9 cellular contexts compared by ENCODE assay signal in the genomic region with DNA sequence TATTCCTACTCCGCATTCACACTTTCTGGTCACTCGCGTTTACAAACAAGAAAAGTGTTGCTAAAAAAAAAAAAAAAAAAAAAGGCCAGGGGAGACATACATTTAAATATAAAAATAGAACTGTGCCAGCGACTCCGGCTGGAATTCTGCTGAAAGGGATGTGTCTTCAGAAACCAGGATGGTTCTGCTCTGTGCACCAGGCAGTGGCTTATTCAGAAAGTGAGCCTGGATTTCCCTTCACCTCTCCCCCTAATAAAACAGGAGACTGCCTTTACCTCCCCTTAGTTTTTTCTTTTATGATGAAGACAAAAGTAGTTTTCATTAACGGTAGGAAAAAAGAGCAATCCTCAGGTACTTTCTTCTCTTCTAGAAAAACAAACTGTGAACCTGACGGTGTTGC. TPM values are rescaled to one million over a fixed set of nuclear protein-coding genes. Genes with fewer than 3 reads are reported as not detected.
DNase-seq lines count a peak whose midpoint lies in the region; ATAC-seq and TF ChIP-seq lines count a peak whose summit lies in the region.
"Had no signal": no experiment of that assay in that cellular context is flagged by ENCODE, and none has a peak within 500 bp of the region (broad histone marks: within the 10 kb centered on the region; RNA-seq: fewer than 3 reads in every experiment).

No MANE protein-coding gene starts in this region.

- intact Hi-C loops in CD4-positive, alpha-beta T cell (cut with DNase I, micrococcal nuclease) = loop anchor here in 1 of 2 experiments (2.0 to 10.0 kb wide), 2 partner anchors 112 to 198 kb away; a partner anchor contains a TSS
- intact Hi-C loops in PC-9 (cut with micrococcal nuclease; ENCODE audit: unreplicated experiment) = no loop called here
- intact Hi-C loops in ovary (cut with DNase I) = no loop called here

- H3F3A ChIP-seq in PC-9 (ENCODE audit: insufficient read depth, low read depth) = no peaks in the 10 kb centered on the region

- no peaks in the 10 kb centered on the region for H3K79me2 ChIP-seq in PC-9 (ENCODE audit: low read depth)

- H3K4me1 ChIP-seq in PC-9 (replicated peaks; ENCODE audit: insufficient read depth) = peaks cover 15% of the 10 kb centered on the region
- peaks cover 3% of the 10 kb centered on the region for H3K4me1 ChIP-seq in ovary (ENCODE audit: insufficient read depth)

- no peak overlapping the region for H3K4me3 Mint-ChIP-seq in CD4-positive, alpha-beta T cell
- H3K4me3 Mint-ChIP-seq: central memory CD8-positive, alpha-beta T cell had no signal

- POLR2A ChIA-PET in CD4-positive, alpha-beta T cell (lab: Charles Lee) = interaction anchor here (1.7 kb wide), 1 partner anchor 88 kb away, joined by 10 read pairs; a partner anchor contains a TSS
- POLR2A ChIA-PET in PC-9 (lab: Charles Lee; ENCODE audit: unreplicated experiment) = interaction anchor here (0.6 kb wide), 2 partner anchors 364 to 402 kb away, joined by 4 to 7 read pairs; no protein-coding TSS in a partner anchor

- no peak for TF ChIP-seq EP300 in ovary (IDR thresholded peaks at IDR 0.05)

- no peaks in the 10 kb centered on the region for H3K4me1 Mint-ChIP-seq in CD4-positive, alpha-beta T cell (ENCODE audit: low read depth)
- H3K4me1 Mint-ChIP-seq: central memory CD8-positive, alpha-beta T cell had no signal

- no peaks in the 10 kb centered on the region for H3K9me2 ChIP-seq in PC-9 (ENCODE audit: insufficient read depth)

- no peaks in the 10 kb centered on the region for H3K36me3 Mint-ChIP-seq in CD4-positive, alpha-beta T cell (ENCODE audit: low read depth)

- H3K27ac ChIP-seq in CD4-positive, alpha-beta T cell (ENCODE audit: low read depth, low read length) = no peak overlapping the region
- no peak overlapping the region for H3K27ac ChIP-seq in PC-9
- H3K27ac ChIP-seq in ovary = peak overlapping the region in 1 of 2 donors; percentile 51

- peak overlapping the region; percentile 74; the same call in 1 of the 2 replicates for H2AFZ ChIP-seq in PC-9

- CTCF ChIA-PET in CD4-positive, alpha-beta T cell (lab: Charles Lee) = interaction anchor here (0.5 to 2.4 kb wide), 3 partner anchors 12 to 106 kb away, joined by 3 to 10 read pairs (median 4); no protein-coding TSS in a partner anchor
- CTCF ChIA-PET in PC-9 (lab: Charles Lee) = interaction anchor here (0.7 to 2.1 kb wide), 2 partner anchors 62 to 673 kb away, joined by 12 to 13 read pairs; no protein-coding TSS in a partner anchor

- H3K27me3 ChIP-seq in CD4-positive, alpha-beta T cell (ENCODE audit: control insufficient read depth, insufficient read depth, low read length) = peaks cover 19% of the 10 kb centered on the region
- no peaks in the 10 kb centered on the region for H3K27me3 ChIP-seq in PC-9 (ENCODE audit: insufficient read depth, low read depth)
- no peaks in the 10 kb centered on the region for H3K27me3 ChIP-seq in ovary

- no peak for DNase-seq in CD4-positive, alpha-beta T cell
- DNase-seq in PC-9 = no peak
- no peak for DNase-seq in fibroblast of pulmonary artery (ENCODE audit: low read depth)
- DNase-seq in ovary = no peak
- no peak for DNase-seq in H4 (ENCODE audit: low spot score)
- no peak for DNase-seq in NOMO-1 (lab: John Stamatoyannopoulos, UW; ENCODE audit: unreplicated experiment in 2 of 2)

- H3K27me3 Mint-ChIP-seq in CD4-positive, alpha-beta T cell = peaks cover 7% of the 10 kb centered on the region
- H3K27me3 Mint-ChIP-seq: central memory CD8-positive, alpha-beta T cell had no signal

- H3K4me2 ChIP-seq in PC-9 = peak overlapping the region; percentile 77

- H3K9me3 Mint-ChIP-seq in CD4-positive, alpha-beta T cell = no peaks in the 10 kb centered on the region
- H3K9me3 Mint-ChIP-seq: central memory CD8-positive, alpha-beta T cell had no signal

- H3K27ac Mint-ChIP-seq in CD4-positive, alpha-beta T cell = no peak overlapping the region

- peak; percentile 29 for ATAC-seq in CD4-positive, alpha-beta T cell (ENCODE audit: poor library complexity)
- no peak for ATAC-seq in HG02884 (IDR thresholded peaks at IDR 0.05; ENCODE audit: unreplicated experiment)
- no peak for ATAC-seq in HG03045 (IDR thresholded peaks at IDR 0.05; ENCODE audit: unreplicated experiment)

- peak overlapping the region; percentile 54; the same call in 1 of the 2 replicates for H3K4me3 ChIP-seq in PC-9
- H3K4me3 ChIP-seq in fibroblast of pulmonary artery (replicated peaks; ENCODE audit: low read depth, low read length) = peak overlapping the region; percentile 53
- H3K4me3 ChIP-seq in ovary = peak overlapping the region; percentile 67

- no TSS peak for BruUV-seq in PC-9 (replicated peaks; lab: Mats Ljungman, UMichigan)

- no peaks in the 10 kb centered on the region for H4K20me1 ChIP-seq in PC-9 (ENCODE audit: insufficient read depth)

- 0 to 1% (median 0%) methylated on average over 7 of the region's 7 CpGs for WGBS in ovary, 3 donors

- no peaks in the 10 kb centered on the region for H3K9me3 ChIP-seq in CD4-positive, alpha-beta T cell (ENCODE audit: control insufficient read depth, low read length)
- H3K9me3 ChIP-seq in PC-9 (ENCODE audit: insufficient read depth, low read depth) (no peaks in the 10 kb centered on the region), ovary (no peaks in the 10 kb centered on the region)

- H3K36me3 ChIP-seq in PC-9 (ENCODE audit: low read depth) (no peaks in the 10 kb centered on the region), ovary (no peaks in the 10 kb centered on the region)

- TF ChIP-seq CTCF in CD4-positive, alpha-beta T cell (IDR thresholded peaks at IDR 0.05) = no peak
- no peak for TF ChIP-seq CTCF in PC-9 (conservative IDR thresholded peaks at IDR 0.05)
- TF ChIP-seq CTCF in fibroblast of pulmonary artery (IDR thresholded peaks at IDR 0.05; ENCODE audit: low read length, missing control alignments) = no peak
- no peak for TF ChIP-seq CTCF in ovary (IDR thresholded peaks at IDR 0.05)

- TF ChIP-seq POLR2A in ovary (IDR thresholded peaks at IDR 0.05) = no peak

RNA-seq across cellular contexts. Expression of a gene that starts 0.4 kb away (rescaled TPM):
- under 1 TPM; 0.73 to 0.80 TPM for total RNA-seq in CD4-positive, alpha-beta T cell
- 2.0 and 3.6 TPM in 2 replicates for total RNA-seq in PC-9 (2021)
- 100 to 1,000 TPM in 3 of 7 donors, 10 to 100 TPM in 4; 51.1 to 161 (median 95.4) TPM for total RNA-seq in ovary
- polyA plus RNA-seq in ovary = 100 to 1,000 TPM in 1 of 2 donors, 10 to 100 TPM in 1; 45.9 to 104 TPM
- total RNA-seq in H4 (2014; rRNA removed; shearing (Covaris generic)) = 5.2 and 5.6 TPM in 2 replicates

RNA-seq across cellular contexts. Expression of a gene that starts 54.7 kb away (rescaled TPM):
- total RNA-seq in CD4-positive, alpha-beta T cell = not detected
- total RNA-seq in PC-9 (2021) (not detected in 2 replicates), ovary (not detected)
- polyA plus RNA-seq in ovary = not detected
- total RNA-seq in H4 (2014; rRNA removed; shearing (Covaris generic)) = not detected in 2 replicates
